Comparison of ENCODE assay signal across 27 cellular contexts in the genomic region with DNA sequence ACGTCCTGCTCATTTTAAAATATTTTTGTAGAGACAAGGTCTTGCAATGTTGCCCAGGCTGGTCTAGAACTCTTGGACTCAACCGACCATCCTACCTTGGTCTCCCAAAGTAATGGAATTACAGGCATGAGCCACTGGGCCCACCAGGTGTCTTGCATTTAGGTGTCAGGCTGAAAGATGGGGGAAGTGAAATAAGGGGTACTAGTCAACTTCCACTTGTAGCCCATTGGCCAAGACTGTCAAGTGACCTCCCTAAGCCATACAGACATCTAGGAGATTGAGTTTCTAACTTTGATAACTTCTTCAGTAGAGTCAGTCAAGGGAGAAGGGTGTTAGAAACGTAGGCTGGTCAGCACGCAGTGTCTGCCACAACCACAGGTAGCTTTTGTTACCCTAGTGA.
"Had no signal": no experiment of that assay in that cellular context is flagged by ENCODE, and none has a peak within 500 bp of the region (broad histone marks: within the 10 kb centered on the region; RNA-seq: fewer than 3 reads in every experiment).

No MANE protein-coding gene starts in this region.

- H3K36me3 ChIP-seq: esophagus muscularis mucosa, gastrocnemius medialis, left ventricle myocardium inferior, lower lobe of right lung, prostate gland, right lobe of liver, spleen, stomach, thoracic aorta, transverse colon had no signal

- H3K4me1 ChIP-seq: esophagus muscularis mucosa, gastrocnemius medialis, left ventricle myocardium inferior, parathyroid adenoma, prostate gland had no signal

- ATAC-seq: gastrocnemius medialis; left cardiac atrium; lower lobe of right lung; naive thymus-derived CD4-positive, alpha-beta T cell; right lobe of liver had no signal

- H3K27me3 Mint-ChIP-seq: naive thymus-derived CD4-positive, alpha-beta T cell had no signal

- H3K9me3 ChIP-seq: esophagus muscularis mucosa, gastrocnemius medialis, left ventricle myocardium inferior, lower lobe of right lung, prostate gland, right lobe of liver, spleen, stomach, thoracic aorta, transverse colon had no signal

- DNase-seq: cortex of kidney; effector memory CD4-positive, alpha-beta T cell; gastrocnemius medialis; glutamatergic neuron; kidney; left cardiac atrium; left ventricle myocardium inferior; lower lobe of right lung; mesenchymal stem cell; naive thymus-derived CD4-positive, alpha-beta T cell; nephron progenitor cell; retina; right lobe of liver; spleen; stimulated activated CD4-positive, alpha-beta T cell treated with anti-CD3 and anti-CD28 coated beads, Interleukin-15, amount 100 ng/mL, for 24 hours; stimulated activated CD4-positive, alpha-beta T cell treated with anti-CD3 and anti-CD28 coated beads, Interleukin-1b, Interleukin-23, amount 100 ng/mL, for 48 hours; stimulated activated CD4-positive, alpha-beta T cell treated with anti-CD3 and anti-CD28 coated beads, Interleukin-4, amount 100 ng/mL, for 24 hours; stimulated activated naive CD4-positive, alpha-beta T cell; stomach; substantia nigra; transverse colon had no signal

- H3K4me3 ChIP-seq: esophagus muscularis mucosa, gastrocnemius medialis, left ventricle myocardium inferior, lower lobe of right lung, prostate gland, right lobe of liver, spleen, stomach, thoracic aorta, transverse colon had no signal

- H3K27ac Mint-ChIP-seq: nephron progenitor cell had no signal

- H3K9ac ChIP-seq: parathyroid adenoma had no signal

- H3K27ac ChIP-seq: epithelial cell of prostate, esophagus muscularis mucosa, gastrocnemius medialis, left ventricle myocardium inferior, lower lobe of right lung, parathyroid adenoma, prostate gland, right lobe of liver, spleen, stomach, thoracic aorta, transverse colon had no signal

- H3K79me2 ChIP-seq: parathyroid adenoma had no signal

- FAIRE-seq: endometrium, kidney had no signal

- H2AFZ ChIP-seq: parathyroid adenoma had no signal

- H3K4me3 Mint-ChIP-seq: naive thymus-derived CD4-positive, alpha-beta T cell; nephron progenitor cell had no signal

- H3K27me3 ChIP-seq: esophagus muscularis mucosa, gastrocnemius medialis, right lobe of liver, spleen, stomach, transverse colon had no signal
